ENCODE assay signal across 33 cellular contexts in the genomic region with DNA sequence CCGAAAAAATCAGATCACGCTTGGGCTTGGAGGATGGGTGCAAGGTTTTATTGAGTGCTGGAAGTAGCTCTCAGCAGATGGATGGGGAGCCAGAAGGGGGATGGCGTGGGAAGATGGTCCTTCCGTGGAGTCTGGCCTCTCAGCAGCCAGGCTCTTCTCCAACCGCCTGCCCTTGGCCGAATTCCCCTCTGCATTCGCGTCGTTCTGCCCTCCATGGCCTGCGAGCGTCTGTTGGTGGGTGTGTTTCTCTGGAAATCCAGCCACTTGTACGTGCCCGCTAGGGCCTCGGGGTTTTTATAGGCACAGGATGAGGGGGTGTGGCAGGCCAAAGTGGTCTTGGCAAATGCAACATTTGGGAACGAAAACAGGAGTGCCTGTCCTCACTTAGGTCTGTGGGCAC.
"Had no signal": no experiment of that assay in that cellular context is flagged by ENCODE, and none has a peak within 500 bp of the region (broad histone marks: within the 10 kb centered on the region; RNA-seq: fewer than 3 reads in every experiment).

No MANE protein-coding gene starts in this region.

- DNase-seq: activated effector memory CD4-positive, alpha-beta T cell treated with anti-CD3 and anti-CD28 coated beads, Interleukin-2, amount 50 U/mL, for 16 hours; activated effector memory CD4-positive, alpha-beta T cell treated with Interleukin-2 at 50 U/mL for 16 hours; activated gamma-delta T cell treated with Interleukin-2 at 50 U/mL for 16 hours; activated naive CD4-positive, alpha-beta T cell; activated naive CD4-positive, alpha-beta T cell treated with anti-CD3 and anti-CD28 coated beads for 36 hours; activated naive CD4-positive, alpha-beta T cell treated with anti-CD3 and anti-CD28 coated beads, Interleukin-2, amount 10 ng/mL, durations not matched to agents 7 days and 5 days; activated naive CD4-positive, alpha-beta T cell treated with anti-CD3 and anti-CD28 coated beads, Interleukin-2, amount 50 U/mL, for 16 hours; activated naive CD4-positive, alpha-beta T cell treated with Interleukin-2 at 50 U/mL for 16 hours; activated naive CD8-positive, alpha-beta T cell treated with anti-CD3 and anti-CD28 coated beads for 36 hours; activated naive CD8-positive, alpha-beta T cell treated with anti-CD3 and anti-CD28 coated beads, Interleukin-2, amount 10 ng/mL, durations not matched to agents 7 days and 5 days; activated naive CD8-positive, alpha-beta T cell treated with anti-CD3 and anti-CD28 coated beads, Interleukin-2, amount 50 U/mL, for 24 hours; activated T-cell treated with anti-CD3 and anti-CD28 coated beads, Interleukin-2, amount 50 U/mL, for 1 hour; activated T-cell treated with anti-CD3 and anti-CD28 coated beads, Interleukin-2, amount 50 U/mL, for 24 hours; activated T-cell treated with anti-CD3 and anti-CD28 coated beads, Interleukin-2, amount 50 U/mL, for 4 hours; activated T-cell treated with anti-CD3 and anti-CD28 coated beads, Interleukin-2, amount 50 U/mL, for 48 hours; activated T-cell treated with anti-CD3 and anti-CD28 coated beads, Interleukin-2, amount 50 U/mL, for 72 hours; adrenal gland; amniotic stem cell; amygdala; anterior cingulate cortex; aorta; body of pancreas; brain microvascular endothelial cell; caudate nucleus; central memory CD4-positive, alpha-beta T cell; cerebellar nuclear complex had no signal

- H3K4me3 ChIP-seq: adrenal gland, ascending aorta, body of pancreas, breast epithelium, cardiac muscle cell had no signal

- H3K36me3 ChIP-seq: adrenal gland, ascending aorta, brain microvascular endothelial cell, breast epithelium, cardiac muscle cell had no signal

- H3K4me1 ChIP-seq: adrenal gland, ascending aorta, body of pancreas, breast epithelium had no signal

- H3K27ac ChIP-seq: adrenal gland, ascending aorta, body of pancreas, brain microvascular endothelial cell, breast epithelium, cardiac muscle cell had no signal

- H3K27me3 ChIP-seq: adrenal gland, ascending aorta, body of pancreas, brain microvascular endothelial cell, breast epithelium, cardiac muscle cell had no signal

- FAIRE-seq: astrocyte, bronchial epithelial cell had no signal

- ATAC-seq: activated naive CD4-positive, alpha-beta T cell treated with anti-CD3 and anti-CD28 coated beads, Interleukin-2, amount 50 U/mL, for 72 hours; activated naive CD8-positive, alpha-beta T cell treated with anti-CD3 and anti-CD28 coated beads, Interleukin-2, amount 50 U/mL, for 24 hours; activated T-cell treated with anti-CD3 and anti-CD28 coated beads, Interleukin-2, amount 50 U/mL, for 4 hours; activated T-cell treated with anti-CD3 and anti-CD28 coated beads, Interleukin-2, amount 50 U/mL, for 72 hours; activated T-helper 17 cell treated with anti-CD3 and anti-CD28 coated beads, Interleukin-2, amount 50 U/mL, for 72 hours; body of pancreas had no signal

- H3K9me3 ChIP-seq: adrenal gland, ascending aorta, body of pancreas, breast epithelium had no signal
